In genomic region chr5:21482522-21482921, GRCh38 we compare ENCODE assay signal across 7 cellular contexts.
A peak's percentile ranks its signal among the peaks of the same experiment; 100 is the strongest.
DNase-seq lines count a peak whose midpoint lies in the region; ATAC-seq and TF ChIP-seq lines count a peak whose summit lies in the region.
"Not testable (repeated sequence)": the region's sequence is repeated elsewhere in the genome, so short reads cannot be mapped to it uniquely, and the experiment has no call there.

No MANE protein-coding gene starts in this region.

- not testable (repeated sequence) for H3K4me2 ChIP-seq in osteoblast (ENCODE audit: insufficient read depth, low read length)

- not testable (repeated sequence) for ATAC-seq in right cardiac atrium, upper lobe of right lung

- whole genome bisulfite sequencing in right cardiac atrium: 91% methylated on average over 13 of the region's 13 CpGs

- in situ Hi-C loops in astrocyte of the spinal cord (cut with HindIII; ENCODE audit: low sequenced_read_pairs): not testable (repeated sequence)

- intact Hi-C loops in right cardiac atrium (cut with DNase I); upper lobe of right lung (cut with DNase I): not testable (repeated sequence)

- not testable (repeated sequence) for H3K9me3 ChIP-seq in SJCRH30 (replicated peaks); osteoblast (ENCODE audit: low read depth, low read length); upper lobe of right lung
- peaks cover 19% of the 10 kb centered on the region for H3K9me3 ChIP-seq in right cardiac atrium (ENCODE audit: control insufficient read depth, low read length)

- H4K20me1 ChIP-seq in osteoblast (ENCODE audit: insufficient read depth, low read length): not testable (repeated sequence)

- H3K4me1 ChIP-seq in SJCRH30; right cardiac atrium (ENCODE audit: control insufficient read depth, insufficient read depth, low read length); osteoblast (ENCODE audit: insufficient read depth, low read length); upper lobe of right lung: not testable (repeated sequence)

- not testable (repeated sequence) for H2AFZ ChIP-seq in osteoblast (ENCODE audit: low read length)

- not testable (repeated sequence) for H3K4me3 ChIP-seq in H7 (ENCODE audit: insufficient read depth, low read depth, low read length); SJCRH30; astrocyte of the spinal cord (ENCODE audit: low read depth, low read length); right cardiac atrium (ENCODE audit: low read length); osteoblast (ENCODE audit: insufficient read depth, low read length); upper lobe of right lung

- not testable (repeated sequence) for H3K36me3 ChIP-seq in H7 (replicated peaks; ENCODE audit: control insufficient read depth, insufficient read depth, low read length); SJCRH30; osteoblast (ENCODE audit: insufficient read depth, low read length); upper lobe of right lung

- not testable (repeated sequence) for TF ChIP-seq CTCF in astrocyte of the spinal cord (IDR thresholded peaks at IDR 0.05; ENCODE audit: low read depth, low read length); osteoblast (IDR thresholded peaks at IDR 0.05; ENCODE audit: extremely low read depth, low read depth, low read length); upper lobe of right lung (IDR thresholded peaks at IDR 0.05)

- DNase-seq in H7: peak; percentile 2
- peak; percentile 40 to 55 for DNase-seq in SJCRH30
- DNase-seq in astrocyte of the spinal cord (ENCODE audit: low read depth, low spot score): peak; percentile 1
- peak; percentile 31 to 68 (median 64) for DNase-seq in right cardiac atrium
- peak; percentile 12 to 17 for DNase-seq in lung microvascular endothelial cell (ENCODE audit: low read depth in 2 of 2)
- DNase-seq in osteoblast (ENCODE audit: insufficient read length, low spot score, missing footprints): peak; percentile 45
- DNase-seq in upper lobe of right lung: peak; percentile 76

- not testable (repeated sequence) for H3K27me3 ChIP-seq in H7 (ENCODE audit: control insufficient read depth, insufficient read depth, low read length); SJCRH30; right cardiac atrium (ENCODE audit: control insufficient read depth, insufficient read depth); osteoblast (ENCODE audit: insufficient read depth, low read length); upper lobe of right lung

- not testable (repeated sequence) for H3K79me2 ChIP-seq in osteoblast (ENCODE audit: insufficient read depth, low read length)

- H3K27ac ChIP-seq in SJCRH30; right cardiac atrium (ENCODE audit: low read length); osteoblast (ENCODE audit: low read depth, low read length); upper lobe of right lung: not testable (repeated sequence)

Comparison
In these comparisons a context has a peak if more than half of its experiments do, and no peak if none do; other contexts are left out.
1. DNase-seq: peak in every context shown above with its lines; median percentile 76 in upper lobe of right lung; 64 in right cardiac atrium; 48 in SJCRH30; 45 in osteoblast; 14 in lung microvascular endothelial cell; 2 in H7; 1 in astrocyte of the spinal cord.